In genomic region chr6:152984387-152984872, GRCh38 we compare ENCODE assay signal across 8 cellular contexts. TPM values are rescaled to one million over a fixed set of nuclear protein-coding genes. Genes with fewer than 3 reads are reported as not detected.
DNase-seq lines count a peak whose midpoint lies in the region; ATAC-seq and TF ChIP-seq lines count a peak whose summit lies in the region.

No MANE protein-coding gene starts in this region.

- H3K27ac ChIP-seq in ACC112 (ENCODE audit: low read depth, low read length) (peak overlapping the region; percentile 89), PC-3 (ENCODE audit: low read length) (peak overlapping the region; percentile 97), esophagus muscularis mucosa (replicated peaks in 1 of 4) (peak overlapping the region; percentile 90 to 96 (median 94)), gastrocnemius medialis (peak overlapping the region; percentile 87 to 97 (median 93))

- TF ChIP-seq CTCF in PC-3 (conservative IDR thresholded peaks at IDR 0.05; ENCODE audit: low read depth, low read length) (no peak), esophagus muscularis mucosa (IDR thresholded peaks at IDR 0.05) (no peak), gastrocnemius medialis (IDR thresholded peaks at IDR 0.05 in 4 of 5, conservative IDR thresholded peaks at IDR 0.05 in 1 of 5) (no peak)

- H3K4me3 ChIP-seq in ACC112 (ENCODE audit: low read depth, low read length): peak overlapping the region; percentile 98
- H3K4me3 ChIP-seq in PC-3 (ENCODE audit: low read length): peak overlapping the region; percentile 83
- H3K4me3 ChIP-seq in esophagus muscularis mucosa: peak overlapping the region; percentile 67 to 75 (median 72)
- H3K4me3 ChIP-seq in gastrocnemius medialis: peak overlapping the region; percentile 68 to 80 (median 76)

- DNase-seq in PC-3 (no peak), esophagus muscularis mucosa (ENCODE audit: extremely low spot score) (no peak), gastrocnemius medialis (no peak), HuH-7 (ENCODE audit: low spot score) (no peak)
- DNase-seq in stimulated activated CD4-positive, alpha-beta T cell treated with anti-CD3 and anti-CD28 coated beads, Interleukin-4, amount 100 ng/mL, for 24 hours: no peak

- no peaks in the 10 kb centered on the region for H3K9me3 ChIP-seq in PC-3 (ENCODE audit: low read length)
- H3K9me3 ChIP-seq in esophagus muscularis mucosa: no peaks in the 10 kb centered on the region
- no peaks in the 10 kb centered on the region for H3K9me3 ChIP-seq in gastrocnemius medialis

- peaks cover 15% of the 10 kb centered on the region for H4K20me1 ChIP-seq in PC-3 (ENCODE audit: low read length)

- intact Hi-C loops in PC-3 (cut with micrococcal nuclease) (no loop called here), esophagus muscularis mucosa (cut with DNase I) (no loop called here), gastrocnemius medialis (cut with DNase I; ENCODE audit: low total_unique reads) (loop anchor here (5.0 kb wide), 1 partner anchor 1592 kb away; the partner anchor contains the start of gene ZBTB2)

- H2AFZ ChIP-seq in ACC112 (ENCODE audit: low read length, unreplicated experiment) (peak overlapping the region; percentile 3), PC-3 (ENCODE audit: low read length) (no peak overlapping the region)

- peak overlapping the region; percentile 94 for H3K4me2 ChIP-seq in PC-3 (ENCODE audit: low read length)

- no peaks in the 10 kb centered on the region for H3K27me3 ChIP-seq in ACC112 (ENCODE audit: insufficient read depth, low read length)
- no peaks in the 10 kb centered on the region for H3K27me3 ChIP-seq in PC-3 (ENCODE audit: low read length)
- H3K27me3 ChIP-seq in esophagus muscularis mucosa: no peaks in the 10 kb centered on the region
- H3K27me3 ChIP-seq in gastrocnemius medialis: no peaks in the 10 kb centered on the region

- H3K4me1 ChIP-seq in ACC112 (ENCODE audit: control insufficient read depth, insufficient read depth, low read length, unreplicated experiment) (peaks cover 23% of the 10 kb centered on the region), PC-3 (ENCODE audit: insufficient read depth, low read length) (peaks cover 20% of the 10 kb centered on the region), esophagus muscularis mucosa (peaks cover 18 to 36% (median 25%) of the 10 kb centered on the region in 4 donors), gastrocnemius medialis (peaks cover 17 to 23% of the 10 kb centered on the region in 2 donors)

- BruUV-seq in PC-3 (replicated peaks; lab: Mats Ljungman, UMichigan): no TSS peak

- ATAC-seq in GM18508 (IDR thresholded peaks at IDR 0.05; ENCODE audit: insufficient read depth, unreplicated experiment): peak; percentile 32
- ATAC-seq in HG02943 (IDR thresholded peaks at IDR 0.05; ENCODE audit: low read depth, unreplicated experiment): peak; percentile 26
- ATAC-seq in PC-3: 0 out of 2 replicates have a peak, but pooled peaks have one; percentile 1
- no peak for ATAC-seq in gastrocnemius medialis

- no peak for TF ChIP-seq EP300 in esophagus muscularis mucosa (IDR thresholded peaks at IDR 0.05)

- POLR2A ChIA-PET in PC-3 (lab: Charles Lee; ENCODE audit: unreplicated experiment): no interaction called here

- H3K9ac ChIP-seq in PC-3 (ENCODE audit: low read length): peak overlapping the region; percentile 100

- H3K79me2 ChIP-seq in ACC112 (ENCODE audit: control insufficient read depth, insufficient read depth, low read length, unreplicated experiment) (peaks cover 68% of the 10 kb centered on the region), PC-3 (ENCODE audit: low read length) (peaks cover 68% of the 10 kb centered on the region)

- H3K9me2 ChIP-seq in PC-3 (replicated peaks; ENCODE audit: low read length): no peaks in the 10 kb centered on the region

- no peak for TF ChIP-seq POLR2A in esophagus muscularis mucosa (IDR thresholded peaks at IDR 0.05; ENCODE audit: low read depth)
- no peak for TF ChIP-seq POLR2A in gastrocnemius medialis (IDR thresholded peaks at IDR 0.05)

- CTCF ChIA-PET in PC-3 (lab: Charles Lee): no interaction called here

- H3K36me3 ChIP-seq in ACC112 (ENCODE audit: insufficient read depth, low read length) (no peaks in the 10 kb centered on the region; the same call in 1 of the 2 replicates), PC-3 (ENCODE audit: low read depth, low read length) (no peaks in the 10 kb centered on the region), esophagus muscularis mucosa (peaks cover 0 to 12% (median 0%) of the 10 kb centered on the region in 4 donors), gastrocnemius medialis (no peaks in the 10 kb centered on the region)

- H3F3A ChIP-seq in PC-3 (ENCODE audit: low read length, unreplicated experiment): no peaks in the 10 kb centered on the region

- in situ Hi-C loops in gastrocnemius medialis (cut with MboI; ENCODE audit: low sequenced_read_pairs in 4 of 4): loop anchor here in 1 of 4 donors (25.0 kb wide), 2 partner anchors 1547 to 1753 kb away; partner anchors contain the start of gene SCAF8

- 7% methylated on average over 8 of the region's 8 CpGs for WGBS in esophagus muscularis mucosa

RNA-seq across cellular contexts. Expression of gene FBXO5, which starts 1.6 kb away (rescaled TPM):
- 11.5 and 16.8 TPM in 2 replicates for total RNA-seq in PC-3 (2014; rRNA removed)
- total RNA-seq in esophagus muscularis mucosa: 1 to 10 TPM; 2.1 to 6.3 (median 4.1) TPM
- 1 to 10 TPM in 2 of 4 donors, under 1 TPM in 2; 0.78 to 1.9 (median 1.0) TPM for total RNA-seq in gastrocnemius medialis

RNA-seq across cellular contexts. Expression of gene MTRF1L, which starts 18.1 kb away (rescaled TPM):
- total RNA-seq in PC-3 (2014; rRNA removed) (12.7 and 19.1 TPM in 2 replicates), esophagus muscularis mucosa (10 to 100 TPM; 16.9 to 26.6 (median 21.1) TPM), gastrocnemius medialis (10 to 100 TPM; 17.8 to 24.9 (median 22.5) TPM)

Comparison
In these comparisons a context has a peak if more than half of its experiments do, and no peak if none do; other contexts are left out.
1. ATAC-seq: peak in GM18508 (single experiment), HG02943 (single experiment) and PC-3 (single experiment); none in gastrocnemius medialis (0 of 2).
2. Peak in every context shown above with its lines, with median percentiles within 50 percentile points of each other: H3K27ac ChIP-seq and H3K4me3 ChIP-seq.